8 cellular contexts compared by ENCODE assay signal in genomic region chr11:45146072-45147016, GRCh38. TPM values are rescaled to one million over a fixed set of nuclear protein-coding genes. Genes with fewer than 3 reads are reported as not detected.
DNase-seq lines count a peak whose midpoint lies in the region; ATAC-seq and TF ChIP-seq lines count a peak whose summit lies in the region.

Gene PRDM11 (plus strand): TSS chr11:45146639. CDS start chr11:45181767, 35,128 bp downstream.

- ATAC-seq in GM19463 (IDR thresholded peaks at IDR 0.05; ENCODE audit: unreplicated experiment) (peak; percentile 32), HG03571 (IDR thresholded peaks at IDR 0.05; ENCODE audit: unreplicated experiment) (peak; percentile 26), psoas muscle (peak; percentile 53 to 66 (median 65))

- in situ Hi-C loops in SK-MEL-5 (cut with HindIII; ENCODE audit: low pct_unique_long_range_greater_than_20kb, low sequenced_read_pairs) = no loop called here

- peak within 1 kb of the TSS; percentile 86 for H3K27ac ChIP-seq in angular gyrus (ENCODE audit: low read depth, low read length)
- peak within 1 kb of the TSS; percentile 95 to 97 for H3K27ac ChIP-seq in right atrium auricular region
- H3K27ac ChIP-seq in psoas muscle = peak within 1 kb of the TSS; percentile 98

- WGBS in psoas muscle, 3 donors = 1% methylated on average over 53 to 93 of the region's 93 CpGs

- H3K4me3 ChIP-seq in right atrium auricular region (peak within 1 kb of the TSS; percentile 57 to 77), psoas muscle (peak within 1 kb of the TSS; percentile 73)

- no peaks in the 10 kb centered on the region for H3K27me3 ChIP-seq in right atrium auricular region
- H3K27me3 ChIP-seq in psoas muscle (ENCODE audit: insufficient read depth in 3 of 3, low read length in 2 of 3) = no peaks in the 10 kb centered on the region

- DNase-seq in DMS114 treated with DMSO at 0.1 percent for 48 hours (lab: John Stamatoyannopoulos, UW; ENCODE audit: unreplicated experiment) (peak; percentile 3), SK-MEL-5 (ENCODE audit: low read depth, low spot score) (peak; percentile 51), right atrium auricular region (ENCODE audit: low spot score) (no peak), psoas muscle (peak; percentile 87 to 93), cortex of kidney (lab: John Stamatoyannopoulos, UW) (no peak)

- intact Hi-C loops in psoas muscle (cut with DNase I) = loop anchor here (1.0 to 5.0 kb wide), 2 partner anchors 33 to 36 kb away; no protein-coding TSS in a partner anchor

- H3K36me3 ChIP-seq in right atrium auricular region (no peaks in the 10 kb centered on the region), psoas muscle (ENCODE audit: insufficient read depth in 1 of 2, low read depth in 1 of 2) (no peaks in the 10 kb centered on the region)

- peaks cover 0 to 26% of the 10 kb centered on the region in 2 donors for H3K4me1 ChIP-seq in right atrium auricular region
- peaks cover 9% of the 10 kb centered on the region for H3K4me1 ChIP-seq in psoas muscle

- H3K9me3 ChIP-seq in right atrium auricular region (no peaks in the 10 kb centered on the region), psoas muscle (no peaks in the 10 kb centered on the region)

- TF ChIP-seq CTCF in right atrium auricular region (IDR thresholded peaks at IDR 0.05) (no peak), psoas muscle (IDR thresholded peaks at IDR 0.05) (no peak)

RNA-seq across cellular contexts. Expression of gene PRDM11, which starts in this region (rescaled TPM):
- total RNA-seq in SK-MEL-5 (2014; rRNA removed; shearing (Covaris generic)) = 1.1 and 2.6 TPM in 2 replicates
- polyA plus RNA-seq in SK-MEL-5 (2015; cell fraction: cytosol; rRNA removed) = 0.90 and 2.8 TPM in 2 replicates
- polyA plus RNA-seq in SK-MEL-5 (2015; cell fraction: nucleus; rRNA removed) = 2.3 and 3.0 TPM in 2 replicates
- 10 to 100 TPM; 13.5 to 27.6 TPM for total RNA-seq in right atrium auricular region
- total RNA-seq in psoas muscle = 10 to 100 TPM in 1 of 4 donors, 1 to 10 TPM in 3; 5.1 to 14.2 (median 7.8) TPM
- 1 to 10 TPM; 2.3 to 7.2 (median 3.3) TPM for polyA plus RNA-seq in psoas muscle

Comparison
In these comparisons a context has a peak if more than half of its experiments do, and no peak if none do; other contexts are left out.
1. DNase-seq: peak in DMS114 treated with DMSO at 0.1 percent for 48 hours (single experiment), SK-MEL-5 (single experiment) and psoas muscle (2 of 2); none in right atrium auricular region (single experiment) and cortex of kidney (single experiment).
2. Peak in every context shown above with its lines, with median percentiles within 50 percentile points of each other: ATAC-seq and H3K27ac ChIP-seq.